8 cellular contexts compared by ENCODE assay signal in the genomic region with DNA sequence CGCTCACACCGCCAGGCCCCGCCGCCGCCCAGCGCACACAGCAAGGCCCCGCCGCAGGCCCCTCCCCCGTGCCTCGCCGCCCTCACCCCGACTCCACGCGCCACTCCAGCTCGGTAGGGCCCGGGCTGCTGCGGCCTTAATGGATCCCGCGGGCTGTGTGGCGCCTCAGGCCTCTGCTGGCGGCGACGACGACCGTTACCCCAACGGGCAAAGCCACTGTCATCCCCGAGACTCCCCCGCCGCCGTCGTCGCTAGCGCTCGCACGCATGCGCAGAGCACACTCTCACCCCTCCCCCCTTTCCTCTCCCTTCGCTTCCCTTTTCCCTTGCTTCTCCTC. TPM values are rescaled to one million over a fixed set of nuclear protein-coding genes. Genes with fewer than 3 reads are reported as not detected.
DNase-seq lines count a peak whose midpoint lies in the region; ATAC-seq and TF ChIP-seq lines count a peak whose summit lies in the region.

A gene with protein sequence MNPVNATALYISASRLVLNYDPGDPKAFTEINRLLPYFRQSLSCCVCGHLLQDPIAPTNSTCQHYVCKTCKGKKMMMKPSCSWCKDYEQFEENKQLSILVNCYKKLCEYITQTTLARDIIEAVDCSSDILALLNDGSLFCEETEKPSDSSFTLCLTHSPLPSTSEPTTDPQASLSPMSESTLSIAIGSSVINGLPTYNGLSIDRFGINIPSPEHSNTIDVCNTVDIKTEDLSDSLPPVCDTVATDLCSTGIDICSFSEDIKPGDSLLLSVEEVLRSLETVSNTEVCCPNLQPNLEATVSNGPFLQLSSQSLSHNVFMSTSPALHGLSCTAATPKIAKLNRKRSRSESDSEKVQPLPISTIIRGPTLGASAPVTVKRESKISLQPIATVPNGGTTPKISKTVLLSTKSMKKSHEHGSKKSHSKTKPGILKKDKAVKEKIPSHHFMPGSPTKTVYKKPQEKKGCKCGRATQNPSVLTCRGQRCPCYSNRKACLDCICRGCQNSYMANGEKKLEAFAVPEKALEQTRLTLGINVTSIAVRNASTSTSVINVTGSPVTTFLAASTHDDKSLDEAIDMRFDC (minus strand): TSS at position 272 of the 337 bp plus-strand sequence. CDS start 1,222 bp downstream, outside the sequence.

- peak within 1 kb of the TSS; percentile 92 for H2AFZ ChIP-seq in MM.1S (ENCODE audit: low read length)

- peaks cover 62% of the 10 kb centered on the region for H3F3A ChIP-seq in MM.1S (ENCODE audit: insufficient read depth, low read length)

- H3K4me3 ChIP-seq in MM.1S (ENCODE audit: low read length) (peak within 1 kb of the TSS; percentile 76), dorsolateral prefrontal cortex (peak within 1 kb of the TSS; percentile 66 to 98 (median 91)), mucosa of descending colon (peak within 1 kb of the TSS; percentile 89)

- peak; percentile 56 for TF ChIP-seq POLR2A in GM19193 (IDR thresholded peaks at IDR 0.05; ENCODE audit: extremely low read depth, insufficient read depth, insufficient read length)

- H3K9me3 ChIP-seq in MM.1S (replicated peaks; ENCODE audit: insufficient read depth, low read length), result no peaks in the 10 kb centered on the region
- H3K9me3 ChIP-seq in mucosa of descending colon, result no peaks in the 10 kb centered on the region

- peaks cover 33% of the 10 kb centered on the region for H4K20me1 ChIP-seq in MM.1S (ENCODE audit: insufficient read depth, low read length)

- ATAC-seq in mucosa of descending colon, result peak; percentile 59
- ATAC-seq in GM19452 (IDR thresholded peaks at IDR 0.05; ENCODE audit: unreplicated experiment), result no peak
- ATAC-seq in GM21515 (IDR thresholded peaks at IDR 0.05; ENCODE audit: unreplicated experiment), result no peak

- no peak for TF ChIP-seq CTCF in MM.1S (IDR thresholded peaks at IDR 0.05; ENCODE audit: low read length)
- peak in 4 of 56 donors; percentile 5 to 13 (median 10) for TF ChIP-seq CTCF in dorsolateral prefrontal cortex (IDR thresholded peaks at IDR 0.05 in 54 of 56, conservative IDR thresholded peaks at IDR 0.05 in 2 of 56; ENCODE audit: low read depth in 1 of 56, partially characterized antibody in 56 of 56)
- TF ChIP-seq CTCF in mucosa of descending colon (IDR thresholded peaks at IDR 0.05), result no peak

- H3K27ac ChIP-seq in MM.1S (ENCODE audit: low read length) (peak within 1 kb of the TSS; percentile 98), dorsolateral prefrontal cortex (peak within 1 kb of the TSS; percentile 93 to 100 (median 100))

- H3K4me1 ChIP-seq in MM.1S (ENCODE audit: low read length) (peaks cover 6% of the 10 kb centered on the region), mucosa of descending colon (ENCODE audit: low read depth) (peaks cover 28% of the 10 kb centered on the region)

- intact Hi-C loops in dorsolateral prefrontal cortex (cut with DNase I) (loop anchor here (1.0 to 10.0 kb wide), 5 partner anchors 54 to 669 kb away; a partner anchor contains a TSS), mucosa of descending colon (cut with DNase I, micrococcal nuclease) (loop anchor here in 1 of 2 donors (10.0 kb wide), 1 partner anchor 59 kb away; a partner anchor contains a TSS)

- H3K27me3 ChIP-seq in MM.1S (replicated peaks; ENCODE audit: insufficient read depth, low read length), result no peaks in the 10 kb centered on the region
- no peaks in the 10 kb centered on the region for H3K27me3 ChIP-seq in dorsolateral prefrontal cortex

- no peaks in the 10 kb centered on the region for H3K36me3 ChIP-seq in MM.1S (replicated peaks; ENCODE audit: insufficient read depth, low read length)
- no peaks in the 10 kb centered on the region for H3K36me3 ChIP-seq in mucosa of descending colon (ENCODE audit: low read depth)

- peak within 1 kb of the TSS; percentile 96 for H3K4me2 ChIP-seq in MM.1S (ENCODE audit: low read depth, low read length)

- no peaks in the 10 kb centered on the region for H3K9me2 ChIP-seq in MM.1S (replicated peaks; ENCODE audit: insufficient read depth, low read length)

- no peak for DNase-seq in MM.1S
- DNase-seq in dorsolateral prefrontal cortex, result no peak
- peak in 1 of 3 donors; percentile 79 for DNase-seq in mucosa of descending colon
- DNase-seq in NCI-H345 treated with DMSO at 0.1 percent for 48 hours (lab: John Stamatoyannopoulos, UW; ENCODE audit: unreplicated experiment), result no peak
- no peak for DNase-seq in NK-92 (lab: John Stamatoyannopoulos, UW; ENCODE audit: unreplicated experiment)

- peak within 1 kb of the TSS; percentile 96 for H3K9ac ChIP-seq in MM.1S (ENCODE audit: low read length)

- peaks cover 54% of the 10 kb centered on the region for H3K79me2 ChIP-seq in MM.1S (ENCODE audit: low read length)

RNA-seq across cellular contexts. Expression of the gene that starts here (rescaled TPM):
- total RNA-seq in dorsolateral prefrontal cortex (10 to 100 TPM; 30.4 to 70.4 (median 41.8) TPM), mucosa of descending colon (10 to 100 TPM; 22.6 to 37.0 (median 28.9) TPM)
